ENCODE assay signal across 8 cellular contexts in the genomic region with DNA sequence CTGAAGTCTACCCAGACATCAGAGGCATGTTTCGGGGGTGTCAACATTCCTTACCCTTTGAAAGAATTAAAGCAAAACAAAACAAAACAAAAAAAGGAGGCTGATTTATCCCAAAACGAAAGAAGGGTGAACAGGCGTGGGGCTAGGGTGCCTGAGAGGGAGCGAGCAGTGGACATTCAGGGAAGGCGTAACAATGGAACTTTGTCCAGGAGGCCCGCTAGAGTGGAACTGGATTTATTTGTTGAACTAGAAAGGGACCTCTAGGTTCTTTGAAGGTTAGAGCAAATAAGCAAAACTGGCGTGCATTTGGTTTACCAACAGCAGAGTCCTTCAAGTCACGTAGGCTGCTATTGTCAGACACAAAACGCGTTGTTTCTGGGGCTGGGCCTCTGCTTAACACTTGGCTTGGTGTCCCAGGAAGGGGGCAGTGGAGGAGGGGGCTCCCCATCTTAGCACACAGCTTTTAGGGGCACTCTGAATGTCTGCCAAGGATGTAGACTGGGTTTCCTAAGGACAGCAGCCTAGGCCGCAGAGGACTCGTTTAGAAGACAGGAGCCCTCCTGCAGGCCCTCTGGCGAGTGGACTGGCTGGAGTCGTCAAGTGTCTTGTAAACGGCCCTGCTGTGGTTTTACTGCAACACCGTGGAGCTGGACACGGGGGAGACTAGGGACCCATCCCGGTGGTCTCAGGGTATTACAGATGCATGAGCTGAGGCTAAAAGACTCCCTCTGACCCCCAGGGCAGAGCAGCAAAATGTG.
DNase-seq lines count a peak whose midpoint lies in the region; FAIRE-seq and TF ChIP-seq lines count a peak whose summit lies in the region.

No MANE protein-coding gene starts in this region.

- H3K36me3 ChIP-seq in OCI-LY3 (replicated peaks; ENCODE audit: low read depth, low read length) = no peaks in the 10 kb centered on the region

- H3K4me3 ChIP-seq in AG09309 (ENCODE audit: control insufficient read depth, low read depth, low read length) (peak overlapping the region; percentile 11), OCI-LY3 (ENCODE audit: low read length) (peak overlapping the region; percentile 80), epithelial cell of esophagus (ENCODE audit: low read length) (peak overlapping the region; percentile 12)

- H3K9me3 Mint-ChIP-seq in neural crest cell = peaks cover 5% of the 10 kb centered on the region

- 0 out of 2 replicates have a peak, but pooled peaks cover 5% of the 10 kb centered on the region for H3K27me3 ChIP-seq in OCI-LY3 (ENCODE audit: low read depth, low read length)

- H3K27ac Mint-ChIP-seq in neural crest cell (ENCODE audit: unreplicated experiment) = peak overlapping the region; percentile 96

- POLR2A ChIA-PET in GM10248 (lab: Yijun Ruan, JAX) = no interaction called here

- no peaks in the 10 kb centered on the region for H3K9me3 ChIP-seq in OCI-LY3 (ENCODE audit: insufficient read depth, low read length)

- no peak overlapping the region for H3K27ac ChIP-seq in OCI-LY3 (ENCODE audit: low read length)

- no peaks in the 10 kb centered on the region for H3K79me2 ChIP-seq in OCI-LY3 (ENCODE audit: low read length)

- CTCF ChIA-PET in GM10248 (lab: Yijun Ruan, JAX) = interaction anchor here (1.2 to 5.7 kb wide), 12 partner anchors 9 to 856 kb away, joined by 3 to 60 read pairs (median 6); no protein-coding TSS in a partner anchor

- no peaks in the 10 kb centered on the region for H3K36me3 Mint-ChIP-seq in neural crest cell (ENCODE audit: low read depth)

- H3K9ac ChIP-seq in OCI-LY3 (ENCODE audit: low read length) = peak overlapping the region; percentile 68; the same call in 1 of the 2 replicates

- peak overlapping the region; percentile 83 for H3K4me3 Mint-ChIP-seq in neural crest cell

- H3K4me1 Mint-ChIP-seq in neural crest cell = peaks cover 39% of the 10 kb centered on the region

- no peak for DNase-seq in AG09309 (ENCODE audit: low read depth)
- no peak for DNase-seq in epithelial cell of esophagus (ENCODE audit: low read depth)
- DNase-seq in neural crest cell (ENCODE audit: low read depth, low spot score) = peak; percentile 9
- DNase-seq in NCI-H1105 (lab: John Stamatoyannopoulos, UW) = no peak
- no peak for DNase-seq in GM10248 (ENCODE audit: extremely low spot score)
- DNase-seq in NCI-H2029 treated with DMSO at 0.1 percent for 48 hours (lab: John Stamatoyannopoulos, UW) = no peak
- no peak for DNase-seq in urothelium cell line (ENCODE audit: low spot score)

- FAIRE-seq in urothelium cell line (lab: Jason Lieb, UNC) = no peak

- TF ChIP-seq CTCF in AG09309 (IDR thresholded peaks at IDR 0.05; ENCODE audit: control insufficient read depth, insufficient read depth, low read depth, low read length, missing control alignments) (no peak), OCI-LY3 (IDR thresholded peaks at IDR 0.05; ENCODE audit: low read depth, low read length) (no peak), epithelial cell of esophagus (IDR thresholded peaks at IDR 0.05; ENCODE audit: insufficient read depth, low read depth, low read length, missing control alignments) (no peak), neural crest cell (conservative IDR thresholded peaks at IDR 0.05) (no peak), GM10248 (IDR thresholded peaks at IDR 0.05; ENCODE audit: control extremely low read depth, extremely low read depth, low read depth, missing control alignments) (no peak)

- H3K27me3 Mint-ChIP-seq in neural crest cell (ENCODE audit: low read depth) = no peaks in the 10 kb centered on the region

- peaks cover 14% of the 10 kb centered on the region for H3K4me1 ChIP-seq in OCI-LY3 (ENCODE audit: low read length)

- H4K20me1 ChIP-seq in OCI-LY3 (ENCODE audit: insufficient read depth, low read length) = no peaks in the 10 kb centered on the region

- peak overlapping the region; percentile 74 for H3K4me2 ChIP-seq in OCI-LY3 (ENCODE audit: low read length)

- peak overlapping the region; percentile 71; the same call in 1 of the 2 replicates for H2AFZ ChIP-seq in OCI-LY3 (ENCODE audit: low read depth, low read length)

Comparison
In these comparisons a context has a peak if more than half of its experiments do, and no peak if none do; other contexts are left out.
1. H3K4me3 ChIP-seq: peak in every context shown above with its lines; median percentile 80 in OCI-LY3; 12 in epithelial cell of esophagus; 11 in AG09309.